In genomic region chr1:109769335-109770078, GRCh38 we compare ENCODE assay signal across 1 cellular context.
A peak's percentile ranks its signal among the peaks of the same experiment; 100 is the strongest.
TF ChIP-seq lines count a peak whose summit lies in the region.

No MANE protein-coding gene starts in this region.

TF ChIP-seq in IMR-90, 13 proteins besides CTCF, POLR2A, EP300 and RAD21:
- TF ChIP-seq MXI1 (IDR thresholded peaks at IDR 0.05; ENCODE audit: borderline replicate concordance, low read depth, low read length) (peak; percentile 79; the same call in 1 of the 2 replicates), MAZ (IDR thresholded peaks at IDR 0.05; ENCODE audit: borderline replicate concordance, low read depth, low read length) (0 out of 2 replicates have a peak, but pooled peaks have one; percentile 20), BHLHE40 (IDR thresholded peaks at IDR 0.05; ENCODE audit: low read depth, low read length) (peak; percentile 93), USF2 (IDR thresholded peaks at IDR 0.05; ENCODE audit: low read depth, low read length) (peak; percentile 72), NFE2L2 (IDR thresholded peaks at IDR 0.05; ENCODE audit: low read depth, low read length) (no peak), CEBPB (IDR thresholded peaks at IDR 0.05; ENCODE audit: low read depth, low read length) (peak; percentile 64), FOS (IDR thresholded peaks at IDR 0.05; ENCODE audit: low read depth, low read length) (peak; percentile 75), RCOR1 (IDR thresholded peaks at IDR 0.05; ENCODE audit: insufficient replicate concordance, low read length) (no peak)
